In the genomic region with DNA sequence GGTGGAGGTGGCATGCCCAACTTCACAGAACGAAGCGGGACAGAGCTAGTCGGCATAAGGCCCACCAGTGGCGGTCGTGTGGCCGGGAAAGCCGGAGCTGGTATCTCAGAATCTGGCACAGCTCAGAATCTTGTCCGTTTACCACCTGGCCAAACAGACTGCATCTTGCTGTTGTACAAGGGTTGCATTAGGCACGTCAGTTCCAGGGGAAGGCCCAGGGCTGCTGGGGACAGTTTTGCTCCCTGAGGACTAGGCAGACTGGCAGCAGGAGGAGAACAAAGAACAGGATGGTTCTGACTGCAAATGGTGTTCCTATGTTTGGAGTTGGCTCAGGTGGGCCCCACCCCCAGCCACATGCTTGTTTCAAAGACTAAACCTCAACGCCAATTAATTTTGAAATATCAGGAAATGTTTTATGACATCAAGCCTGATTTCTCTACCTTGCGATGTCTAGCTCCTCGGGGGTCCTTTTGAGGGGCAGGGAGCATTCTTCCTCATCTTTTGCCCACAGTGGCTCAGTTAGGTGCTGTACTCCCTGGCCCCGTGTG, we compare ENCODE assay signal across 1 cellular context.
TF ChIP-seq lines count a peak whose summit lies in the region.

No MANE protein-coding gene starts in this region.

TF ChIP-seq in HepG2, 621 proteins besides CTCF, POLR2A, EP300 and RAD21:
- no peak for TF ChIP-seq SALL1 (CRISPR knock-in tag; IDR thresholded peaks at IDR 0.05)
- TF ChIP-seq NFKB2 (CRISPR knock-in tag; IDR thresholded peaks at IDR 0.05; ENCODE audit: borderline replicate concordance): no peak
- TF ChIP-seq IKZF4 (CRISPR knock-in tag; IDR thresholded peaks at IDR 0.05; ENCODE audit: borderline replicate concordance, low read depth, not compliant biosample characterization): no peak
- no peak for TF ChIP-seq ZBTB38 (CRISPR knock-in tag; IDR thresholded peaks at IDR 0.05)
- no peak for TF ChIP-seq ZNF546 (CRISPR knock-in tag; conservative IDR thresholded peaks at IDR 0.05)
- TF ChIP-seq U2AF2 (IDR thresholded peaks at IDR 0.05; ENCODE audit: low read depth, low read length): no peak
